35 cellular contexts compared by ENCODE assay signal in the genomic region with DNA sequence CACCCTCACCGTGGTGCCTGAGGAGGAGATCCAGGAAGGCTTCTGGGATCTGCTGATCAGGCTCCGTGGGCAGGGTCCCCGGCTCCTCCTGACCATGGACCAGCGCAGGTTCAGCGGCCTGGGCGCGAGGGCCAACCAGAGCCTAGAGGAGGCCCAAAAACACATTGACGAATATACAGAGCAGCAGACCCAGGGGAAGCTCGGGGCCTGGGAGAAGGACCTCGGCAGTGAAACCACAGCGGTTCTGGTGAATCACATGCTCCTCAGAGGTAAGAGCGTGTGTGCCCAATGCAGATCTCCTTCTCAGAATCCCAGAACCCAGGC. TPM values are rescaled to one million over a fixed set of nuclear protein-coding genes. Genes with fewer than 3 reads are reported as not detected.
"Had no signal": no experiment of that assay in that cellular context is flagged by ENCODE, and none has a peak within 500 bp of the region (broad histone marks: within the 10 kb centered on the region; RNA-seq: fewer than 3 reads in every experiment).

No MANE protein-coding gene starts in this region.

- H3K4me1 ChIP-seq: breast epithelium had no signal

- H3K27me3 ChIP-seq: body of pancreas, brain microvascular endothelial cell, breast epithelium had no signal

- H3K9me3 ChIP-seq: body of pancreas, breast epithelium had no signal

- H3K36me3 ChIP-seq: brain microvascular endothelial cell, breast epithelium had no signal

- DNase-seq: activated B cell treated with CpG ODN at 0.5 μM for 24 hours; activated CD4-positive, alpha-beta memory T cell treated with anti-CD3 and anti-CD28 coated beads for 36 hours; activated CD4-positive, alpha-beta T cell treated with anti-CD3 and anti-CD28 coated beads for 4 hours; activated CD4-positive, alpha-beta T cell treated with anti-CD3 and anti-CD28 coated beads, Interleukin-2, amount 10 ng/mL, durations not matched to agents 24 days and 14 days; activated CD4-positive, alpha-beta T cell treated with anti-CD3 and anti-CD28 coated beads, Interleukin-2, amount 50 U/mL, for 1 hour; activated CD4-positive, alpha-beta T cell treated with anti-CD3 and anti-CD28 coated beads, Interleukin-2, amount 50 U/mL, for 4 hours; activated CD4-positive, CD25-positive, alpha-beta regulatory T cell treated with anti-CD3 and anti-CD28 coated beads, Interleukin-2, amount 50 U/mL, for 72 hours; activated CD8-positive, alpha-beta memory T cell treated with anti-CD3 and anti-CD28 coated beads, Interleukin-2, amount 50 U/mL, for 4 hours; activated CD8-positive, alpha-beta T cell treated with anti-CD3 and anti-CD28 coated beads for 36 hours; activated effector memory CD4-positive, alpha-beta T cell treated with anti-CD3 and anti-CD28 coated beads, Interleukin-2, amount 50 U/mL, for 16 hours; activated gamma-delta T cell treated with Interleukin-2 at 50 U/mL for 16 hours; activated naive CD4-positive, alpha-beta T cell; activated naive CD4-positive, alpha-beta T cell treated with anti-CD3 and anti-CD28 coated beads for 36 hours; activated naive CD4-positive, alpha-beta T cell treated with anti-CD3 and anti-CD28 coated beads, Interleukin-2, amount 50 U/mL, for 16 hours; activated naive CD8-positive, alpha-beta T cell treated with anti-CD3 and anti-CD28 coated beads, Interleukin-2, amount 10 ng/mL, durations not matched to agents 7 days and 5 days; activated naive CD8-positive, alpha-beta T cell treated with anti-CD3 and anti-CD28 coated beads, Interleukin-2, amount 50 U/mL, for 24 hours; activated T-cell treated with anti-CD3 and anti-CD28 coated beads for 4 hours; activated T-cell treated with anti-CD3 and anti-CD28 coated beads, Interleukin-2, amount 50 U/mL, for 1 hour; activated T-cell treated with anti-CD3 and anti-CD28 coated beads, Interleukin-2, amount 50 U/mL, for 4 hours; activated T-cell treated with anti-CD3 and anti-CD28 coated beads, Interleukin-2, amount 50 U/mL, for 72 hours; amygdala; anterior cingulate cortex; body of pancreas; brain microvascular endothelial cell; caudate nucleus; cerebellar nuclear complex; T-helper 1 cell; T-helper 2 cell; T-helper 9 cell had no signal

- ATAC-seq: activated CD8-positive, alpha-beta T cell treated with anti-CD3 and anti-CD28 coated beads for 36 hours; activated naive CD4-positive, alpha-beta T cell treated with anti-CD3 and anti-CD28 coated beads, Interleukin-2, amount 50 U/mL, for 72 hours; activated naive CD8-positive, alpha-beta T cell treated with anti-CD3 and anti-CD28 coated beads, Interleukin-2, amount 50 U/mL, for 24 hours; activated T-cell treated with anti-CD3 and anti-CD28 coated beads, Interleukin-2, amount 50 U/mL, for 4 hours; activated T-cell treated with anti-CD3 and anti-CD28 coated beads, Interleukin-2, amount 50 U/mL, for 72 hours; activated T-helper 17 cell treated with anti-CD3 and anti-CD28 coated beads, Interleukin-2, amount 50 U/mL, for 72 hours had no signal

- H3K27ac ChIP-seq: body of pancreas, brain microvascular endothelial cell, breast epithelium, VCaP had no signal

- H3K4me3 ChIP-seq: body of pancreas, breast epithelium had no signal

RNA-seq across cellular contexts. Expression of a gene that starts 29.4 kb away (rescaled TPM):
- total RNA-seq: activated B cell treated with CpG ODN at 0.5 μM for 24 hours; activated CD4-positive, alpha-beta memory T cell treated with anti-CD3 and anti-CD28 coated beads for 36 hours; activated CD4-positive, alpha-beta T cell treated with anti-CD3 and anti-CD28 coated beads, Interleukin-2, amount 10 ng/mL, durations not matched to agents 24 days and 14 days; activated CD8-positive, alpha-beta memory T cell treated with anti-CD3 and anti-CD28 coated beads for 36 hours; activated CD8-positive, alpha-beta T cell treated with anti-CD3 and anti-CD28 coated beads for 36 hours; activated naive CD4-positive, alpha-beta T cell treated with anti-CD3 and anti-CD28 coated beads for 36 hours; activated naive CD4-positive, alpha-beta T cell treated with anti-CD3 and anti-CD28 coated beads, Interleukin-2, amount 50 U/mL, for 72 hours; activated naive CD8-positive, alpha-beta T cell treated with anti-CD3 and anti-CD28 coated beads, Interleukin-2, amount 10 ng/mL, durations not matched to agents 7 days and 5 days; activated T-cell treated with anti-CD3 and anti-CD28 coated beads, Interleukin-2, amount 50 U/mL, for 72 hours; activated T-helper 1 cell treated with anti-CD3 and anti-CD28 coated beads, Interleukin-12 subunit alpha, Interleukin-12 subunit beta, Interleukin-2, Interleukin-4 antibody, amounts not matched to agents 30 ng/mL and 10 ng/mL and 1 ng/mL, durations not matched to agents 14 hours and 24 hours and 36 hours; activated T-helper 17 cell treated with anti-CD3 and anti-CD28 coated beads, Interleukin-2, amount 50 U/mL, for 72 hours had no signal
